In the genomic region with DNA sequence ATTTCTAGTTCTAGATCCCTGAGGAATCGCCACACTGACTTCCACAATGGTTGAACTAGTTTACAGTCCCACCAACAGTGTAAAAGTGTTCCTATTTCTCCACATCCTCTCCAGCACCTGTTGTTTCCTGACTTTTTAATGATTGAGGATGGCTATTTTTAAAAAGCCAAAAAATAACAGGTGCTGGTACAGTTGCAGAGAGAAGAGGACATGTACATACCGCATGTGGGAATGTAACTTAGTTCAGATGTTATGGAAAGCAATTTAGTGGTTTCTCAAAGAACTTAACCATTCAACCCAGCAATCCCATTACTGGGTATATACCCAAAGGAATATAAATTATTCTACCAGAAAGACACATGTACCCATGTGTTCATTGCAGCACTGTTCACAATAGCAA, we compare ENCODE assay signal across 8 cellular contexts. TPM values are rescaled to one million over a fixed set of nuclear protein-coding genes. Genes with fewer than 3 reads are reported as not detected.
"Had no signal": no experiment of that assay in that cellular context is flagged by ENCODE, and none has a peak within 500 bp of the region (broad histone marks: within the 10 kb centered on the region; RNA-seq: fewer than 3 reads in every experiment).

No MANE protein-coding gene starts in this region.

RNA-seq across cellular contexts. Expression of gene THBS2, which starts 57.4 kb away (rescaled TPM):
- total RNA-seq: activated naive CD4-positive, alpha-beta T cell treated with anti-CD3 and anti-CD28 coated beads for 36 hours; activated naive CD4-positive, alpha-beta T cell treated with anti-CD3 and anti-CD28 coated beads, Interleukin-2, amount 50 U/mL, for 72 hours; activated naive CD8-positive, alpha-beta T cell treated with anti-CD3 and anti-CD28 coated beads for 36 hours; activated naive CD8-positive, alpha-beta T cell treated with anti-CD3 and anti-CD28 coated beads, Interleukin-2, amount 10 ng/mL, durations not matched to agents 7 days and 5 days; activated T-cell treated with anti-CD3 and anti-CD28 coated beads, Interleukin-2, amount 50 U/mL, for 72 hours; activated T-helper 1 cell treated with anti-CD3 and anti-CD28 coated beads, Interleukin-12 subunit alpha, Interleukin-12 subunit beta, Interleukin-2, Interleukin-4 antibody, amounts not matched to agents 30 ng/mL and 10 ng/mL and 1 ng/mL, durations not matched to agents 14 hours and 24 hours and 36 hours; activated T-helper 17 cell treated with anti-CD3 and anti-CD28 coated beads, Interleukin-2, amount 50 U/mL, for 72 hours; activated T-helper 2 cell treated with anti-CD3 and anti-CD28 coated beads, Interferon-gamma antibody, Interleukin-2, Interleukin-4, amounts not matched to agents 10 μg/mL and 5 μg/mL and 100 μg/mL, durations not matched to agents 14 hours and 24 hours and 36 hours had no signal
